Comparison of ENCODE assay signal across 20 cellular contexts in genomic region chr16:7315813-7316212, GRCh38. TPM values are rescaled to one million over a fixed set of nuclear protein-coding genes. Genes with fewer than 3 reads are reported as not detected.
A peak's percentile ranks its signal among the peaks of the same experiment; 100 is the strongest.
DNase-seq lines count a peak whose midpoint lies in the region; ATAC-seq and TF ChIP-seq lines count a peak whose summit lies in the region.
"Had no signal": no experiment of that assay in that cellular context is flagged by ENCODE, and none has a peak within 500 bp of the region (broad histone marks: within the 10 kb centered on the region; RNA-seq: fewer than 3 reads in every experiment).

No MANE protein-coding gene starts in this region.

- POLR2A ChIA-PET in PC-3 (lab: Charles Lee; ENCODE audit: unreplicated experiment), result no interaction called here

- no peak overlapping the region for H2AFZ ChIP-seq in PC-3 (ENCODE audit: low read length)
- H2AFZ ChIP-seq: GM23248 had no signal

- H3F3A ChIP-seq in PC-3 (ENCODE audit: low read length, unreplicated experiment), result no peaks in the 10 kb centered on the region

- no TSS peak for BruUV-seq in PC-3 (replicated peaks; lab: Mats Ljungman, UMichigan)

- intact Hi-C loops in PC-3 (cut with micrococcal nuclease), result no loop called here

- H3K9me3 ChIP-seq in PC-3 (ENCODE audit: low read length), result no peaks in the 10 kb centered on the region
- H3K9me3 ChIP-seq: MG63 had no signal

- ATAC-seq in PC-3, result no peak

- H3K27ac ChIP-seq in PC-3 (ENCODE audit: low read length), result no peak overlapping the region
- H3K27ac ChIP-seq: C4-2B, GM23248, SK-N-MC had no signal

- H3K9ac ChIP-seq in PC-3 (ENCODE audit: low read length), result no peak overlapping the region
- H3K9ac ChIP-seq: GM23248 had no signal

- no peak overlapping the region for H3K4me2 ChIP-seq in PC-3 (ENCODE audit: low read length)

- DNase-seq in DMS153 treated with DMSO at 0.1 percent for 48 hours (lab: John Stamatoyannopoulos, UW; ENCODE audit: unreplicated experiment) (peak; percentile 46), NCI-H1436 (lab: John Stamatoyannopoulos, UW) (peak; percentile 67), NCI-H69 (lab: John Stamatoyannopoulos, UW) (peak; percentile 75), medulla oblongata (ENCODE audit: extremely low spot score) (peak; percentile 22), mucosa of gallbladder (ENCODE audit: low spot score) (no peak), PC-3 (no peak), GM10266 (ENCODE audit: extremely low spot score) (no peak)
- DNase-seq: AML-193, DND-41, GM23248, HCEC 1CT, Kasumi-1, MG63, NCI-H1048, NCI-H2107, NCI-H510A treated with DMSO at 0.1 percent for 48 hours, SHP77 had no signal

- H3K4me3 ChIP-seq in PC-3 (ENCODE audit: low read length), result no peak overlapping the region
- H3K4me3 ChIP-seq: GM23248, MG63, SK-N-MC had no signal

- no peaks in the 10 kb centered on the region for H3K4me1 ChIP-seq in PC-3 (ENCODE audit: insufficient read depth, low read length)

- no peaks in the 10 kb centered on the region for H4K20me1 ChIP-seq in PC-3 (ENCODE audit: low read length)

- no peaks in the 10 kb centered on the region for H3K79me2 ChIP-seq in PC-3 (ENCODE audit: low read length)

- H3K9me2 ChIP-seq in PC-3 (replicated peaks; ENCODE audit: low read length), result no peaks in the 10 kb centered on the region

- no peak for TF ChIP-seq CTCF in PC-3 (conservative IDR thresholded peaks at IDR 0.05; ENCODE audit: low read depth, low read length)
- TF ChIP-seq CTCF in GM10266 (IDR thresholded peaks at IDR 0.05; ENCODE audit: control insufficient read depth, insufficient read depth, low read depth, missing control alignments), result no peak

- H3K27me3 ChIP-seq in PC-3 (ENCODE audit: low read length), result no peaks in the 10 kb centered on the region

- H3K36me3 ChIP-seq in PC-3 (ENCODE audit: low read depth, low read length), result no peaks in the 10 kb centered on the region
- H3K36me3 ChIP-seq: MG63 had no signal

- CTCF ChIA-PET in PC-3 (lab: Charles Lee), result no interaction called here

RNA-seq across cellular contexts. Expression of gene RBFOX1, which starts 16.8 kb away (rescaled TPM):
- 0.55 TPM for total RNA-seq in mucosa of gallbladder
- not detected in 2 replicates for total RNA-seq in PC-3 (2014; rRNA removed)
- total RNA-seq: GM23248; T-helper 2 cell treated with Interferon-gamma antibody and Interleukin-4, amounts not matched to agents 100 ng/mL and 5 ng/mL, for 36 hours had no signal

Comparison
In these comparisons a context has a peak if more than half of its experiments do, and no peak if none do; other contexts are left out.
1. DNase-seq: peak in DMS153 treated with DMSO at 0.1 percent for 48 hours (single experiment), NCI-H1436 (single experiment), NCI-H69 (single experiment) and medulla oblongata (single experiment); none in mucosa of gallbladder (single experiment), PC-3 (single experiment) and GM10266 (single experiment).